13 cellular contexts compared by ENCODE assay signal in genomic region chr3:151107701-151108100, GRCh38. TPM values are rescaled to one million over a fixed set of nuclear protein-coding genes. Genes with fewer than 3 reads are reported as not detected.
DNase-seq lines count a peak whose midpoint lies in the region; ATAC-seq and TF ChIP-seq lines count a peak whose summit lies in the region.
"Had no signal": no experiment of that assay in that cellular context is flagged by ENCODE, and none has a peak within 500 bp of the region (broad histone marks: within the 10 kb centered on the region; RNA-seq: fewer than 3 reads in every experiment).

No MANE protein-coding gene starts in this region.

- no peak overlapping the region for H3K27ac Mint-ChIP-seq in stimulated activated naive B cell treated with anti-CD40 and anti-IgM and Interleukin-4, amounts not matched to agents 10 μg/mL and 1 μg/mL and 100 μg/mL, for 72 hours
- H3K27ac Mint-ChIP-seq: CD8-positive, alpha-beta memory T cell had no signal

- H3K9me3 Mint-ChIP-seq in stimulated activated naive B cell treated with anti-CD40 and anti-IgM and Interleukin-4, amounts not matched to agents 10 μg/mL and 1 μg/mL and 100 μg/mL, for 72 hours, result no peaks in the 10 kb centered on the region

- peaks cover 0 to 4% of the 10 kb centered on the region in 2 donors for H3K27me3 Mint-ChIP-seq in stimulated activated naive B cell treated with anti-CD40 and anti-IgM and Interleukin-4, amounts not matched to agents 10 μg/mL and 1 μg/mL and 100 μg/mL, for 72 hours

- ATAC-seq in HG03025 (IDR thresholded peaks at IDR 0.05; ENCODE audit: low FRiP score, unreplicated experiment) (no peak), GM19395 (IDR thresholded peaks at IDR 0.05; ENCODE audit: unreplicated experiment) (no peak)
- ATAC-seq in stimulated activated naive B cell treated with anti-CD40 and anti-IgM and Interleukin-4, amounts not matched to agents 10 μg/mL and 1 μg/mL and 100 μg/mL, for 72 hours (replicated peaks), result no peak

- no peaks in the 10 kb centered on the region for H3K4me1 Mint-ChIP-seq in stimulated activated naive B cell treated with anti-CD40 and anti-IgM and Interleukin-4, amounts not matched to agents 10 μg/mL and 1 μg/mL and 100 μg/mL, for 72 hours
- H3K4me1 Mint-ChIP-seq: CD8-positive, alpha-beta memory T cell had no signal

- H3K4me1 ChIP-seq in HUES6 (ENCODE audit: control insufficient read depth, insufficient read depth, low read length) (peaks cover 31% of the 10 kb centered on the region), mesodermal cell (ENCODE audit: control insufficient read depth, insufficient read depth, low read length, poor library complexity, severe bottlenecking) (peaks cover 19% of the 10 kb centered on the region)

- TF ChIP-seq CTCF in epithelial cell of esophagus (IDR thresholded peaks at IDR 0.05; ENCODE audit: insufficient read depth, low read depth, low read length, missing control alignments), result no peak

- no peaks in the 10 kb centered on the region for H3K27me3 ChIP-seq in HUES6 (ENCODE audit: control insufficient read depth, insufficient read depth, low read length)

- H3K4me3 ChIP-seq in HUES6 (ENCODE audit: low read depth, low read length) (0 out of 2 replicates have a peak overlapping the region, but pooled peaks have one; percentile 12), epithelial cell of esophagus (ENCODE audit: low read length) (no peak overlapping the region), mesodermal cell (ENCODE audit: extremely low read depth, insufficient read depth, low read length, poor library complexity, severe bottlenecking) (no peak overlapping the region)

- whole genome bisulfite sequencing in mesodermal cell (ENCODE audit: insufficient coverage in 2 of 2), 2 experiments, result 38 to 39% methylated on average over 5 of the region's 5 CpGs

- no peaks in the 10 kb centered on the region for H3K36me3 ChIP-seq in HUES6 (ENCODE audit: control insufficient read depth, insufficient read depth, low read length)
- no peaks in the 10 kb centered on the region for H3K36me3 ChIP-seq in mesodermal cell (ENCODE audit: control insufficient read depth, insufficient read depth, low read length)

- H3K4me3 Mint-ChIP-seq in stimulated activated naive B cell treated with anti-CD40 and anti-IgM and Interleukin-4, amounts not matched to agents 10 μg/mL and 1 μg/mL and 100 μg/mL, for 72 hours, result no peak overlapping the region
- H3K4me3 Mint-ChIP-seq: CD8-positive, alpha-beta memory T cell had no signal

- H3K36me3 Mint-ChIP-seq in stimulated activated naive B cell treated with anti-CD40 and anti-IgM and Interleukin-4, amounts not matched to agents 10 μg/mL and 1 μg/mL and 100 μg/mL, for 72 hours, result peaks cover 0 to 2% of the 10 kb centered on the region in 2 donors

- H3K9ac ChIP-seq in HUES6 (ENCODE audit: low read length), result no peak overlapping the region

- no peak overlapping the region for H3K27ac ChIP-seq in HUES6 (ENCODE audit: low read depth, low read length)
- H3K27ac ChIP-seq in mesodermal cell (ENCODE audit: low read depth, low read length, severe bottlenecking), result peak overlapping the region; percentile 60

- DNase-seq in epithelial cell of esophagus (ENCODE audit: low read depth), result peak; percentile 8
- DNase-seq in NOMO-1 treated with DMSO at 0.1 percent for 48 hours (lab: John Stamatoyannopoulos, UW; ENCODE audit: unreplicated experiment), result no peak
- no peak for DNase-seq in stimulated activated naive B cell treated with anti-CD40 and anti-IgM and Interleukin-4, amounts not matched to agents 10 μg/mL and 1 μg/mL and 100 μg/mL, for 72 hours
- DNase-seq: CD8-positive, alpha-beta memory T cell; KG1; NCI-H1092 treated with DMSO at 0.1 percent for 48 hours; NCI-H187; NCI-H2171; NCI-H774 had no signal

- H3K9me3 ChIP-seq in HUES6 (ENCODE audit: control insufficient read depth, insufficient read depth, low read depth, low read length), result no peaks in the 10 kb centered on the region
- H3K9me3 ChIP-seq in mesodermal cell (ENCODE audit: control insufficient read depth, low read length), result no peaks in the 10 kb centered on the region

RNA-seq across cellular contexts. Expression of gene MED12L, which starts 22.2 kb away (rescaled TPM):
- polyA plus RNA-seq in mesodermal cell (2013, experiment 1 of 2), result 5.4 TPM
- 3.1 TPM for polyA plus RNA-seq in mesodermal cell (2013, experiment 2 of 2)
